16 cellular contexts compared by ENCODE assay signal in the genomic region with DNA sequence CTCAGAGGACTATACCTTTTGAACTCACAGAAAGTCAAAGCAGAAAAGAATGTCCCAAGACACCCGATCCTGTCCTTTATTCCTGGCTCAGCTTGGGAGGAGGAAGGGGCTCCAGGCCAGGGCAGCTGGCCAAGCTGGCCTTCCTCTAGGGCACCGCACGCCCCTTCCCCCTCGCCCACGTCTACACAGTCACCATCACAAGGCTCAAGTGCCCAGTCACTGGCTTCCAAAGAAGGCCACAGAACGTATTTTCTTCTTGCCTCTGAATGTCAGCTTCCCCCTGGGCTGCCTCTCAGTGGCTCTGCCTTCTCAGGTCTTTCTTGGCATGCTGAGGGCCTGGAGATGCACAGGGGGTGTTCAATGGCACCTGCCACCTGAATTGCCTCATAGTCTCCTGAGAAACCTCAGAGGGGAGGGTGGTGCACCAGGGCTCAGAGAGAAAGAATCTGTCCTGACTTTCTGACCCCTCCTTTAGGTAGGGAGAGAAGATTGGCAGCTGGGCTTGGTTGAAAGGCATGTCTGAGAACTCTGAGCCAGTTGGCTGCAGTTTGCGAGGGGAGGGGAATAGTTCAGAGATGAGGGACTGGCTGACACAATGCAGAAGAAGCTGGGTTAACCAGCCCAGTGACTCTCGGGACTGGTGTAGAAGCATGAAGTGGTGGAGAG. TPM values are rescaled to one million over a fixed set of nuclear protein-coding genes. Genes with fewer than 3 reads are reported as not detected.
DNase-seq lines count a peak whose midpoint lies in the region; ATAC-seq and TF ChIP-seq lines count a peak whose summit lies in the region.
"Had no signal": no experiment of that assay in that cellular context is flagged by ENCODE, and none has a peak within 500 bp of the region (broad histone marks: within the 10 kb centered on the region; RNA-seq: fewer than 3 reads in every experiment).

No MANE protein-coding gene starts in this region.

- H3K27me3 Mint-ChIP-seq in activated T-cell treated with anti-CD3 and anti-CD28 coated beads, Interleukin-2, amount 50 U/mL, for 4 hours (ENCODE audit: low read depth), result no peaks in the 10 kb centered on the region
- H3K27me3 Mint-ChIP-seq: activated CD4-positive, alpha-beta T cell treated with anti-CD3 and anti-CD28 coated beads, Interleukin-2, amount 10 ng/mL, durations not matched to agents 7 days and 5 days; naive thymus-derived CD4-positive, alpha-beta T cell had no signal

- intact Hi-C loops in left colon (cut with DNase I, micrococcal nuclease), result loop anchor here in 1 of 2 donors (5.0 kb wide), 1 partner anchor 46 kb away; no protein-coding TSS in a partner anchor

- peaks cover 16% of the 10 kb centered on the region for H3K4me1 Mint-ChIP-seq in activated T-cell treated with anti-CD3 and anti-CD28 coated beads, Interleukin-2, amount 50 U/mL, for 4 hours (ENCODE audit: low read depth)

- H3K27me3 ChIP-seq in adipocyte (replicated peaks; ENCODE audit: control insufficient read depth, insufficient read depth, low read length) (no peaks in the 10 kb centered on the region), subcutaneous abdominal adipose tissue (ENCODE audit: control insufficient read depth in 5 of 5, insufficient read depth in 4 of 5, low read length in 5 of 5) (no peaks in the 10 kb centered on the region)
- H3K27me3 ChIP-seq: tibial nerve had no signal

- ATAC-seq in activated T-cell treated with anti-CD3 and anti-CD28 coated beads, Interleukin-2, amount 50 U/mL, for 4 hours, result no peak
- ATAC-seq in left colon, result peak; percentile 12
- ATAC-seq: naive thymus-derived CD4-positive, alpha-beta T cell had no signal

- H3K9me3 ChIP-seq in adipocyte (ENCODE audit: control insufficient read depth, low read length), result no peaks in the 10 kb centered on the region
- no peaks in the 10 kb centered on the region for H3K9me3 ChIP-seq in subcutaneous abdominal adipose tissue (ENCODE audit: control insufficient read depth in 5 of 5, low read length in 5 of 5)
- H3K9me3 ChIP-seq: tibial nerve had no signal

- H3K9ac ChIP-seq in adipocyte (ENCODE audit: low read length) (no peak overlapping the region), subcutaneous abdominal adipose tissue (ENCODE audit: low read length in 5 of 5) (peak overlapping the region in 2 of 5 donors; percentile 33 to 87)

- DNase-seq in activated T-cell treated with anti-CD3 and anti-CD28 coated beads, Interleukin-2, amount 50 U/mL, for 4 hours, result no peak
- no peak for DNase-seq in activated T-cell treated with anti-CD3 and anti-CD28 coated beads, Interleukin-2, amount 50 U/mL, for 48 hours
- DNase-seq in adipocyte (ENCODE audit: low read depth) (no peak), left colon (peak; percentile 30 to 44), GM10266 (ENCODE audit: extremely low spot score) (no peak), superior temporal gyrus (ENCODE audit: extremely low spot score) (no peak)
- no peak for DNase-seq in activated CD4-positive, alpha-beta T cell treated with anti-CD3 and anti-CD28 coated beads, Interleukin-2, amount 50 U/mL, for 48 hours
- DNase-seq: activated CD4-positive, alpha-beta T cell treated with anti-CD3 and anti-CD28 coated beads, Interleukin-2, amount 10 ng/mL, durations not matched to agents 7 days and 5 days; central memory CD4-positive, alpha-beta T cell; DND-41; GOT3; MM.1S; stimulated activated CD4-positive, alpha-beta T cell treated with anti-CD3 and anti-CD28 coated beads, Interleukin-12 subunit alpha, Interleukin-12 subunit beta, amount 100 ng/mL, for 4 hours had no signal

- peaks cover 36% of the 10 kb centered on the region for H3K4me1 ChIP-seq in adipocyte (ENCODE audit: control insufficient read depth, insufficient read depth, low read length)
- peaks cover 6 to 45% (median 32%) of the 10 kb centered on the region in 5 donors for H3K4me1 ChIP-seq in subcutaneous abdominal adipose tissue (ENCODE audit: control insufficient read depth in 5 of 5, insufficient read depth in 5 of 5, low read length in 5 of 5)

- H3K36me3 ChIP-seq in adipocyte (ENCODE audit: control insufficient read depth, insufficient read depth, low read length, severe bottlenecking) (peaks cover 39% of the 10 kb centered on the region), subcutaneous abdominal adipose tissue (ENCODE audit: control insufficient read depth in 5 of 5, insufficient read depth in 5 of 5, low read length in 5 of 5) (peaks cover 4 to 17% (median 12%) of the 10 kb centered on the region in 5 donors)

- peaks cover 6% of the 10 kb centered on the region for H3K36me3 Mint-ChIP-seq in activated T-cell treated with anti-CD3 and anti-CD28 coated beads, Interleukin-2, amount 50 U/mL, for 4 hours (ENCODE audit: insufficient read depth)

- H3K27ac ChIP-seq in subcutaneous abdominal adipose tissue (ENCODE audit: low read depth, low read length), result peak overlapping the region; percentile 85

- no peak for TF ChIP-seq CTCF in GM10266 (IDR thresholded peaks at IDR 0.05; ENCODE audit: control insufficient read depth, insufficient read depth, low read depth, missing control alignments)

- no peaks in the 10 kb centered on the region for H3K9me3 Mint-ChIP-seq in activated T-cell treated with anti-CD3 and anti-CD28 coated beads, Interleukin-2, amount 50 U/mL, for 4 hours
- H3K9me3 Mint-ChIP-seq: activated CD4-positive, alpha-beta T cell treated with anti-CD3 and anti-CD28 coated beads, Interleukin-2, amount 10 ng/mL, durations not matched to agents 7 days and 5 days; naive thymus-derived CD4-positive, alpha-beta T cell had no signal

- H3K4me3 Mint-ChIP-seq in activated T-cell treated with anti-CD3 and anti-CD28 coated beads, Interleukin-2, amount 50 U/mL, for 4 hours, result peak overlapping the region; percentile 31

- peak overlapping the region; percentile 84 for H3K4me3 ChIP-seq in adipocyte (ENCODE audit: low read length)
- no peak overlapping the region for H3K4me3 ChIP-seq in subcutaneous abdominal adipose tissue (ENCODE audit: low read depth in 1 of 5, low read length in 5 of 5)
- H3K4me3 ChIP-seq: tibial nerve had no signal

RNA-seq across cellular contexts. Expression of a gene that starts 2.1 kb away (rescaled TPM):
- 10 to 100 TPM; 11.6 to 13.0 (median 12.0) TPM for total RNA-seq in activated T-cell treated with anti-CD3 and anti-CD28 coated beads, Interleukin-2, amount 50 U/mL, for 4 hours
- 100 to 1,000 TPM; 221 to 249 TPM for total RNA-seq in left colon

RNA-seq across cellular contexts. Expression of a gene that starts 7.6 kb away (rescaled TPM):
- 10 to 100 TPM; 17.2 to 23.8 (median 22.4) TPM for total RNA-seq in activated T-cell treated with anti-CD3 and anti-CD28 coated beads, Interleukin-2, amount 50 U/mL, for 4 hours
- 10 to 100 TPM in 1 of 2 donors, 1 to 10 TPM in 1; 7.6 to 10.2 TPM for total RNA-seq in left colon

RNA-seq across cellular contexts. Expression of a gene that starts 49.1 kb away (rescaled TPM):
- total RNA-seq in activated T-cell treated with anti-CD3 and anti-CD28 coated beads, Interleukin-2, amount 50 U/mL, for 4 hours, result 10 to 100 TPM; 49.7 to 59.0 (median 51.5) TPM
- 10 to 100 TPM; 76.4 to 86.7 TPM for total RNA-seq in left colon

RNA-seq across cellular contexts. Expression of a gene that starts 59.0 kb away (rescaled TPM):
- total RNA-seq in activated T-cell treated with anti-CD3 and anti-CD28 coated beads, Interleukin-2, amount 50 U/mL, for 4 hours, result 10 to 100 TPM; 34.7 to 45.9 (median 38.0) TPM
- 1 to 10 TPM; 6.0 to 9.3 TPM for total RNA-seq in left colon

RNA-seq across cellular contexts. Expression of a gene that starts 59.1 kb away (rescaled TPM):
- 100 to 1,000 TPM; 138 to 153 (median 151) TPM for total RNA-seq in activated T-cell treated with anti-CD3 and anti-CD28 coated beads, Interleukin-2, amount 50 U/mL, for 4 hours
- 10 to 100 TPM; 68.4 to 99.3 TPM for total RNA-seq in left colon

Comparison
In these comparisons a context has a peak if more than half of its experiments do, and no peak if none do; other contexts are left out.
1. DNase-seq: peak in left colon (2 of 2); none in activated T-cell treated with anti-CD3 and anti-CD28 coated beads, Interleukin-2, amount 50 U/mL, for 4 hours (single experiment), activated T-cell treated with anti-CD3 and anti-CD28 coated beads, Interleukin-2, amount 50 U/mL, for 48 hours (0 of 2), adipocyte (single experiment), GM10266 (single experiment), activated CD4-positive, alpha-beta T cell treated with anti-CD3 and anti-CD28 coated beads, Interleukin-2, amount 50 U/mL, for 48 hours (0 of 2) and superior temporal gyrus (single experiment).
2. RNA of a gene that starts 2.1 kb away (total RNA-seq): 221 to 249 TPM in left colon; 11.6 to 13.0 TPM in activated T-cell treated with anti-CD3 and anti-CD28 coated beads, Interleukin-2, amount 50 U/mL, for 4 hours; every median in the first group is over 10 times any median in the second.